In the genomic region with DNA sequence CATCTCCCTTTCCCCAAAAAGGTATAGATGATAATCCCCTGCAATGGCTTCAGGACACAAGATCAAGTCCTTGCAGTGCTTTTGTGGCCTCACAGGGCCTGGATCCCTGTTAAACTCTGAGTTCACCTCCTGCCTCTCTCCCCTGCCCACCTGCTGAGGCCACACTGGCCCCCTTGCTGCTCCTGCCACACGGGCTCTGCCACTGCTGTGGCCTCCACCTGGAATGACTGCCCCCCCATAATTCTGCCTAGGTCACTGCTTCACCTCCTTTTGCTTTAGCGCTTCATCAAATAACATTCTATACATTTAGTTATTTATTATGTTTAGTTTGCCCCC, we compare ENCODE assay signal across 14 cellular contexts. TPM values are rescaled to one million over a fixed set of nuclear protein-coding genes. Genes with fewer than 3 reads are reported as not detected.
DNase-seq lines count a peak whose midpoint lies in the region; ATAC-seq, FAIRE-seq and TF ChIP-seq lines count a peak whose summit lies in the region.
"Had no signal": no experiment of that assay in that cellular context is flagged by ENCODE, and none has a peak within 500 bp of the region (broad histone marks: within the 10 kb centered on the region; RNA-seq: fewer than 3 reads in every experiment).

No MANE protein-coding gene starts in this region.

- peak overlapping the region; percentile 17; the same call in 1 of the 2 replicates for H3K9ac ChIP-seq in HepG2 (ENCODE audit: insufficient read depth, low read depth, low read length)
- no peak overlapping the region for H3K9ac ChIP-seq in SK-N-SH

- FAIRE-seq in HepG2 (lab: Jason Lieb, UNC), result no peak
- FAIRE-seq: urothelium cell line had no signal

- H3K4me1 ChIP-seq in HepG2 (ENCODE audit: insufficient read depth, low read length), result peaks cover 46% of the 10 kb centered on the region
- peaks cover 0 to 2% (median 0%) of the 10 kb centered on the region in 4 donors for H3K4me1 ChIP-seq in right lobe of liver
- H3K4me1 ChIP-seq in right cardiac atrium (ENCODE audit: control insufficient read depth, insufficient read depth, low read length), result peaks cover 12% of the 10 kb centered on the region
- peaks cover 0 to 3% of the 10 kb centered on the region in 2 donors for H3K4me1 ChIP-seq in gastrocnemius medialis
- peaks cover 0 to 25% of the 10 kb centered on the region in 2 experiments; a peak in 1 of 4 replicates for H3K4me1 ChIP-seq in SK-N-SH (ENCODE audit: control insufficient read depth in 1 of 2, insufficient read depth in 2 of 2, low read depth in 1 of 2, low read length in 1 of 2)

- H3K4me3 ChIP-seq in HepG2 (replicated peaks in 1 of 3; ENCODE audit: insufficient read depth in 1 of 3, low read depth in 2 of 3, low read length in 3 of 3) (no peak overlapping the region), right lobe of liver (no peak overlapping the region), right cardiac atrium (ENCODE audit: low read length) (no peak overlapping the region), gastrocnemius medialis (peak overlapping the region in 2 of 4 donors; percentile 43 to 61), SK-N-SH (ENCODE audit: low read depth in 2 of 2, low read length in 1 of 2) (no peak overlapping the region)
- H3K4me3 ChIP-seq: PC-9 had no signal

- TF ChIP-seq RAD21 in HepG2 (CRISPR knock-in tag; IDR thresholded peaks at IDR 0.05), result no peak
- no peak for TF ChIP-seq RAD21 in SK-N-SH (IDR thresholded peaks at IDR 0.05; ENCODE audit: low read length)

- no TSS peak for BruUV-seq in HepG2 (replicated peaks; lab: Mats Ljungman, UMichigan)

- CTCF ChIA-PET in HepG2 (lab: Yijun Ruan, JAX; ENCODE audit: low intra/inter-chr PET ratio, low total read pairs) (no interaction called here), SK-N-SH (lab: Yijun Ruan, JAX) (interaction anchor here (1.0 kb wide), 1 partner anchor 9 kb away, joined by 3 read pairs; no protein-coding TSS in a partner anchor)

- H3K4me2 ChIP-seq in HepG2 (ENCODE audit: low read depth, low read length) (peak overlapping the region; percentile 13), SK-N-SH (no peak overlapping the region)
- H3K4me2 ChIP-seq: PC-9 had no signal

- in situ Hi-C loops in HepG2 (cut with HindIII; ENCODE audit: extremely low pct_ligation_motif_present, low pct_unique_long_range_greater_than_20kb) (no loop called here), gastrocnemius medialis (cut with MboI; ENCODE audit: low sequenced_read_pairs in 4 of 4) (no loop called here)

- no peak; the same call in 2 of the 3 replicates for ATAC-seq in HepG2
- ATAC-seq in right lobe of liver, result no peak
- no peak for ATAC-seq in right cardiac atrium
- no peak for ATAC-seq in gastrocnemius medialis
- ATAC-seq in HG03039 (IDR thresholded peaks at IDR 0.05; ENCODE audit: unreplicated experiment), result no peak

- no peak overlapping the region for H2AFZ ChIP-seq in HepG2 (ENCODE audit: low read length)
- H2AFZ ChIP-seq in SK-N-SH (ENCODE audit: low read depth), result no peak overlapping the region
- H2AFZ ChIP-seq: PC-9 had no signal

- no peaks in the 10 kb centered on the region for H4K20me1 ChIP-seq in HepG2 (ENCODE audit: insufficient read depth, low read length)
- no peaks in the 10 kb centered on the region for H4K20me1 ChIP-seq in SK-N-SH (ENCODE audit: insufficient read depth)

- intact Hi-C loops in HepG2 (cut with micrococcal nuclease; ENCODE audit: unreplicated experiment), result no loop called here
- intact Hi-C loops in right lobe of liver (cut with DNase I), result no loop called here
- intact Hi-C loops in right cardiac atrium (cut with DNase I), result no loop called here
- intact Hi-C loops in gastrocnemius medialis (cut with DNase I; ENCODE audit: low total_unique reads), result no loop called here

- no peak for DNase-seq in HepG2 (ENCODE audit: low spot score)
- no peak for DNase-seq in right lobe of liver
- DNase-seq in right cardiac atrium, result no peak
- DNase-seq in gastrocnemius medialis, result no peak
- no peak for DNase-seq in SK-N-SH
- no peak for DNase-seq in DMS114 treated with DMSO at 0.1 percent for 48 hours (lab: John Stamatoyannopoulos, UW; ENCODE audit: unreplicated experiment)
- DNase-seq in activated effector memory CD4-positive, alpha-beta T cell treated with anti-CD3 and anti-CD28 coated beads, Interleukin-2, amount 50 U/mL, for 16 hours, result no peak
- DNase-seq: activated naive CD4-positive, alpha-beta T cell treated with Interleukin-2 at 50 U/mL for 16 hours; GF-D8; NCI-H2081 treated with DMSO at 0.1 percent for 48 hours; NCI-H526 treated with DMSO at 0.1 percent for 48 hours had no signal

- no peak overlapping the region for H3K27ac ChIP-seq in HepG2 (ENCODE audit: extremely low read length, insufficient read depth, low read length)
- no peak overlapping the region for H3K27ac ChIP-seq in right lobe of liver
- peak overlapping the region; percentile 84 for H3K27ac ChIP-seq in right cardiac atrium (ENCODE audit: low read length)
- H3K27ac ChIP-seq in gastrocnemius medialis, result peak overlapping the region; percentile 68 to 85 (median 80)
- H3K27ac ChIP-seq in SK-N-SH (ENCODE audit: low read depth in 2 of 2, low read length in 1 of 2), result no peak overlapping the region
- H3K27ac ChIP-seq: PC-9 had no signal

- no peaks in the 10 kb centered on the region for H3K9me2 ChIP-seq in SK-N-SH

- H3K36me3 ChIP-seq in HepG2 (replicated peaks in 1 of 2; ENCODE audit: control insufficient read depth in 1 of 2, insufficient read depth in 2 of 2, low read length in 2 of 2) (no peaks in the 10 kb centered on the region), right lobe of liver (no peaks in the 10 kb centered on the region), gastrocnemius medialis (no peaks in the 10 kb centered on the region), SK-N-SH (replicated peaks in 1 of 2; ENCODE audit: control insufficient read depth in 1 of 2, insufficient read depth in 2 of 2, low read length in 1 of 2) (peaks cover 0 to 3% of the 10 kb centered on the region in 2 experiments)

- TF ChIP-seq EP300 in HepG2 (IDR thresholded peaks at IDR 0.05; ENCODE audit: low read depth in 2 of 2, low read length in 2 of 2), result no peak
- TF ChIP-seq EP300 in HepG2 (CRISPR knock-in tag; IDR thresholded peaks at IDR 0.05; ENCODE audit: borderline replicate concordance), result no peak
- TF ChIP-seq EP300 in SK-N-SH (IDR thresholded peaks at IDR 0.05; ENCODE audit: borderline replicate concordance in 1 of 2, low read depth in 1 of 2, low read length in 1 of 2), result no peak

- H3K79me2 ChIP-seq in HepG2 (ENCODE audit: insufficient read depth, low read length) (no peaks in the 10 kb centered on the region), SK-N-SH (ENCODE audit: insufficient read depth) (no peaks in the 10 kb centered on the region)

- TF ChIP-seq POLR2A in HepG2 (IDR thresholded peaks at IDR 0.05; ENCODE audit: insufficient read depth in 1 of 2, low read depth in 2 of 2, low read length in 2 of 2) (no peak), right lobe of liver (IDR thresholded peaks at IDR 0.05) (no peak), gastrocnemius medialis (IDR thresholded peaks at IDR 0.05) (no peak)

- POLR2A ChIA-PET in HepG2 (lab: Yijun Ruan, JAX) (no interaction called here), SK-N-SH (lab: Yijun Ruan, JAX) (no interaction called here)

- no peaks in the 10 kb centered on the region for H3K9me3 ChIP-seq in HepG2 (ENCODE audit: low read length)
- H3K9me3 ChIP-seq in right lobe of liver, result no peaks in the 10 kb centered on the region
- H3K9me3 ChIP-seq in right cardiac atrium (ENCODE audit: control insufficient read depth, low read length), result no peaks in the 10 kb centered on the region
- H3K9me3 ChIP-seq in gastrocnemius medialis, result no peaks in the 10 kb centered on the region
- no peaks in the 10 kb centered on the region for H3K9me3 ChIP-seq in SK-N-SH

- WGBS in HepG2 (ENCODE audit: low lambda C conversion rate), result 54% methylated on average over 2 of the region's 2 CpGs
- 91% methylated on average over 1 of the region's 2 CpGs for WGBS in right lobe of liver (ENCODE audit: insufficient coverage, low coverage, low lambda C conversion rate, missing lambda C conversion rate)
- WGBS in right cardiac atrium, result 87% methylated on average over 2 of the region's 2 CpGs
- 82% methylated on average over 2 of the region's 2 CpGs for WGBS in SK-N-SH (ENCODE audit: low lambda C conversion rate)

- H3K27me3 ChIP-seq in HepG2 (ENCODE audit: control insufficient read depth in 1 of 2, insufficient read depth in 2 of 2, low read length in 2 of 2), result peaks cover 1 to 8% of the 10 kb centered on the region in 2 experiments; a peak in 2 of 5 replicates
- H3K27me3 ChIP-seq in right lobe of liver, result no peaks in the 10 kb centered on the region
- no peaks in the 10 kb centered on the region for H3K27me3 ChIP-seq in right cardiac atrium (ENCODE audit: control insufficient read depth, insufficient read depth)
- H3K27me3 ChIP-seq in gastrocnemius medialis, result no peaks in the 10 kb centered on the region
- H3K27me3 ChIP-seq in SK-N-SH (ENCODE audit: insufficient read depth), result no peaks in the 10 kb centered on the region

- H3F3A ChIP-seq in SK-N-SH (replicated peaks; ENCODE audit: insufficient read depth), result no peaks in the 10 kb centered on the region

- TF ChIP-seq CTCF in HepG2 (CRISPR knock-in tag; IDR thresholded peaks at IDR 0.05), result no peak
- TF ChIP-seq CTCF in right lobe of liver (IDR thresholded peaks at IDR 0.05), result no peak
- no peak for TF ChIP-seq CTCF in gastrocnemius medialis (IDR thresholded peaks at IDR 0.05 in 4 of 5, conservative IDR thresholded peaks at IDR 0.05 in 1 of 5)
- TF ChIP-seq CTCF in SK-N-SH (IDR thresholded peaks at IDR 0.05), result no peak

RNA-seq across cellular contexts. Expression of gene IFI27, which starts 0.7 kb away (rescaled TPM):
- total RNA-seq in HepG2 (2016; rRNA removed; fragmentation: Illumina TruSeq; extraction: Trizol), result 1.2 and 2.0 TPM in 2 replicates
- total RNA-seq in HepG2 (2016; cell fraction: cytosol; rRNA removed; fragmentation: Illumina TruSeq; extraction: Trizol; ENCODE audit: low read depth), result 1.2 TPM in 1 of 2 replicates, not detected in the other
- 1.4 and 1.6 TPM in 2 replicates for total RNA-seq in HepG2 (2016; cell fraction: insoluble cytoplasmic fraction; rRNA removed; fragmentation: Illumina TruSeq; extraction: Trizol)
- total RNA-seq in HepG2 (2016; cell fraction: membrane; rRNA removed; fragmentation: Illumina TruSeq; extraction: Trizol), result 0.80 and 1.1 TPM in 2 replicates
- total RNA-seq in HepG2 (2016; cell fraction: nucleus; rRNA removed; fragmentation: Illumina TruSeq; extraction: Trizol), result 1.3 and 2.1 TPM in 2 replicates
- polyA plus RNA-seq in HepG2 (2011; rRNA removed), result 1.7 and 2.3 TPM in 2 replicates
- 2.5 and 3.5 TPM in 2 replicates for polyA plus RNA-seq in HepG2 (2011; cell fraction: cytosol; rRNA removed)
- 2.2 and 2.7 TPM in 2 replicates for polyA plus RNA-seq in HepG2 (2011; cell fraction: nucleus; rRNA removed)
- polyA plus RNA-seq in HepG2 (2012), result 1.0 and 1.3 TPM in 2 replicates
- 0.75 and 0.84 TPM in 2 replicates for polyA plus RNA-seq in HepG2 (2016; cell fraction: cytosol; fragmentation: Illumina TruSeq; extraction: Trizol; ENCODE audit: low read depth)
- 0.77 and 0.79 TPM in 2 replicates for polyA plus RNA-seq in HepG2 (2016; cell fraction: insoluble cytoplasmic fraction; fragmentation: Illumina TruSeq; extraction: Trizol; ENCODE audit: low read depth)
- polyA plus RNA-seq in HepG2 (2016; cell fraction: membrane; fragmentation: Illumina TruSeq; extraction: Trizol; ENCODE audit: low read depth), result 0.64 and 1.1 TPM in 2 replicates
- polyA plus RNA-seq in HepG2 (2016; cell fraction: nucleus; fragmentation: Illumina TruSeq; extraction: Trizol; ENCODE audit: insufficient read depth, low read depth), result 2.4 and 2.5 TPM in 2 replicates
- polyA minus RNA-seq in HepG2 (2011; rRNA and poly(A)+ RNA removed; ENCODE audit: low replicate concordance), result 2.4 and 59.0 TPM in 2 replicates
- not detected in 2 replicates for polyA minus RNA-seq in HepG2 (2011; cell fraction: cytosol; rRNA and poly(A)+ RNA removed)
- 0.39 and 1.1 TPM in 2 replicates for polyA minus RNA-seq in HepG2 (2011; cell fraction: nucleus; rRNA and poly(A)+ RNA removed)
- total RNA-seq in right lobe of liver, result 10 to 100 TPM; 10.0 to 32.5 (median 16.9) TPM
- total RNA-seq in right cardiac atrium, result 100 to 1,000 TPM in 2 of 4 donors, 10 to 100 TPM in 2; 70.0 to 289 (median 127) TPM
- polyA plus RNA-seq in right cardiac atrium, result 298 TPM
- 100 to 1,000 TPM in 3 of 4 donors, 10 to 100 TPM in 1; 65.6 to 179 (median 123) TPM for total RNA-seq in gastrocnemius medialis
- 1.2 and 2.4 TPM in 2 replicates for polyA plus RNA-seq in SK-N-SH (2012; rRNA removed)
- polyA plus RNA-seq in SK-N-SH (2012; cell fraction: cytosol; rRNA removed), result 0.19 and 1.6 TPM in 2 replicates
- 5.0 and 6.8 TPM in 2 replicates for polyA plus RNA-seq in SK-N-SH (2012; cell fraction: nucleus; rRNA removed)

RNA-seq across cellular contexts. Expression of gene IFI27L2, which starts 19.5 kb away (rescaled TPM):
- total RNA-seq in HepG2 (2016; rRNA removed; fragmentation: Illumina TruSeq; extraction: Trizol) (4.3 and 6.0 TPM in 2 replicates), right lobe of liver (1 to 10 TPM in 5 of 6 experiments, not detected in 1; 1.8 to 7.9 (median 4.1) TPM), right cardiac atrium (10 to 100 TPM; 63.3 to 88.4 (median 65.5) TPM), gastrocnemius medialis (1 to 10 TPM; 1.1 to 9.1 (median 3.3) TPM)
- total RNA-seq in HepG2 (2016; cell fraction: cytosol; rRNA removed; fragmentation: Illumina TruSeq; extraction: Trizol; ENCODE audit: low read depth), result 2.5 and 3.2 TPM in 2 replicates
- 5.0 and 5.5 TPM in 2 replicates for total RNA-seq in HepG2 (2016; cell fraction: insoluble cytoplasmic fraction; rRNA removed; fragmentation: Illumina TruSeq; extraction: Trizol)
- total RNA-seq in HepG2 (2016; cell fraction: membrane; rRNA removed; fragmentation: Illumina TruSeq; extraction: Trizol), result 3.6 and 3.7 TPM in 2 replicates
- total RNA-seq in HepG2 (2016; cell fraction: nucleus; rRNA removed; fragmentation: Illumina TruSeq; extraction: Trizol), result 1.6 and 1.9 TPM in 2 replicates
- polyA plus RNA-seq in HepG2 (2011; rRNA removed) (4.8 and 6.9 TPM in 2 replicates), right cardiac atrium (104 TPM), SK-N-SH (2012; rRNA removed) (200 and 208 TPM in 2 replicates)
- polyA plus RNA-seq in HepG2 (2011; cell fraction: cytosol; rRNA removed), result 9.7 and 10.5 TPM in 2 replicates
- 3.1 and 4.9 TPM in 2 replicates for polyA plus RNA-seq in HepG2 (2011; cell fraction: nucleus; rRNA removed)
- polyA plus RNA-seq in HepG2 (2012), result 2.3 and 4.8 TPM in 2 replicates
- 3.7 and 4.6 TPM in 2 replicates for polyA plus RNA-seq in HepG2 (2016; cell fraction: cytosol; fragmentation: Illumina TruSeq; extraction: Trizol; ENCODE audit: low read depth)
- 6.3 and 6.5 TPM in 2 replicates for polyA plus RNA-seq in HepG2 (2016; cell fraction: insoluble cytoplasmic fraction; fragmentation: Illumina TruSeq; extraction: Trizol; ENCODE audit: low read depth)
- 2.3 and 3.4 TPM in 2 replicates for polyA plus RNA-seq in HepG2 (2016; cell fraction: membrane; fragmentation: Illumina TruSeq; extraction: Trizol; ENCODE audit: low read depth)
- polyA plus RNA-seq in HepG2 (2016; cell fraction: nucleus; fragmentation: Illumina TruSeq; extraction: Trizol; ENCODE audit: insufficient read depth, low read depth), result 2.8 and 4.6 TPM in 2 replicates
- polyA minus RNA-seq in HepG2 (2011; rRNA and poly(A)+ RNA removed; ENCODE audit: low replicate concordance), result 1.5 and 6.0 TPM in 2 replicates
- polyA minus RNA-seq in HepG2 (2011; cell fraction: cytosol; rRNA and poly(A)+ RNA removed), result not detected in 2 replicates
- 1.1 TPM in 1 of 2 replicates, not detected in the other for polyA minus RNA-seq in HepG2 (2011; cell fraction: nucleus; rRNA and poly(A)+ RNA removed)
- 96.4 and 123 TPM in 2 replicates for polyA plus RNA-seq in SK-N-SH (2012; cell fraction: cytosol; rRNA removed)
- polyA plus RNA-seq in SK-N-SH (2012; cell fraction: nucleus; rRNA removed), result 63.8 and 108 TPM in 2 replicates

RNA-seq across cellular contexts. Expression of gene IFI27L1, which starts 28.8 kb away (rescaled TPM):
- total RNA-seq in HepG2 (2016; rRNA removed; fragmentation: Illumina TruSeq; extraction: Trizol) (19.0 and 19.3 TPM in 2 replicates), right lobe of liver (1 to 10 TPM; 2.6 to 8.2 (median 5.3) TPM), right cardiac atrium (10 to 100 TPM; 12.7 to 23.1 (median 15.1) TPM), gastrocnemius medialis (10 to 100 TPM in 1 of 4 donors, 1 to 10 TPM in 3; 7.1 to 10.3 (median 8.3) TPM)
- 6.4 and 9.9 TPM in 2 replicates for total RNA-seq in HepG2 (2016; cell fraction: cytosol; rRNA removed; fragmentation: Illumina TruSeq; extraction: Trizol; ENCODE audit: low read depth)
- 18.3 and 20.8 TPM in 2 replicates for total RNA-seq in HepG2 (2016; cell fraction: insoluble cytoplasmic fraction; rRNA removed; fragmentation: Illumina TruSeq; extraction: Trizol)
- 10.0 and 10.1 TPM in 2 replicates for total RNA-seq in HepG2 (2016; cell fraction: membrane; rRNA removed; fragmentation: Illumina TruSeq; extraction: Trizol)
- 14.3 and 16.2 TPM in 2 replicates for total RNA-seq in HepG2 (2016; cell fraction: nucleus; rRNA removed; fragmentation: Illumina TruSeq; extraction: Trizol)
- polyA plus RNA-seq in HepG2 (2011; rRNA removed) (9.6 and 11.9 TPM in 2 replicates), right cardiac atrium (37.9 TPM), SK-N-SH (2012; rRNA removed) (35.3 and 41.1 TPM in 2 replicates)
- polyA plus RNA-seq in HepG2 (2011; cell fraction: cytosol; rRNA removed), result 14.3 and 18.1 TPM in 2 replicates
- polyA plus RNA-seq in HepG2 (2011; cell fraction: nucleus; rRNA removed), result 13.5 TPM in 2 replicates
- polyA plus RNA-seq in HepG2 (2012), result 8.0 and 11.2 TPM in 2 replicates
- 5.6 and 7.8 TPM in 2 replicates for polyA plus RNA-seq in HepG2 (2016; cell fraction: cytosol; fragmentation: Illumina TruSeq; extraction: Trizol; ENCODE audit: low read depth)
- polyA plus RNA-seq in HepG2 (2016; cell fraction: insoluble cytoplasmic fraction; fragmentation: Illumina TruSeq; extraction: Trizol; ENCODE audit: low read depth), result 12.7 and 14.3 TPM in 2 replicates
- polyA plus RNA-seq in HepG2 (2016; cell fraction: membrane; fragmentation: Illumina TruSeq; extraction: Trizol; ENCODE audit: low read depth), result 5.7 and 8.7 TPM in 2 replicates
- polyA plus RNA-seq in HepG2 (2016; cell fraction: nucleus; fragmentation: Illumina TruSeq; extraction: Trizol; ENCODE audit: insufficient read depth, low read depth), result 26.6 and 29.4 TPM in 2 replicates
- polyA minus RNA-seq in HepG2 (2011; rRNA and poly(A)+ RNA removed; ENCODE audit: low replicate concordance), result 5.1 and 14.3 TPM in 2 replicates
- polyA minus RNA-seq in HepG2 (2011; cell fraction: cytosol; rRNA and poly(A)+ RNA removed), result 2.7 and 3.1 TPM in 2 replicates
- polyA minus RNA-seq in HepG2 (2011; cell fraction: nucleus; rRNA and poly(A)+ RNA removed), result 5.5 and 8.3 TPM in 2 replicates
- polyA plus RNA-seq in SK-N-SH (2012; cell fraction: cytosol; rRNA removed), result 31.2 and 32.9 TPM in 2 replicates
- polyA plus RNA-seq in SK-N-SH (2012; cell fraction: nucleus; rRNA removed), result 31.6 and 36.7 TPM in 2 replicates

RNA-seq across cellular contexts. Expression of gene DDX24, which starts 28.9 kb away (rescaled TPM):
- total RNA-seq in HepG2 (2016; rRNA removed; fragmentation: Illumina TruSeq; extraction: Trizol), result 149 and 215 TPM in 2 replicates
- total RNA-seq in HepG2 (2016; cell fraction: cytosol; rRNA removed; fragmentation: Illumina TruSeq; extraction: Trizol; ENCODE audit: low read depth), result 8.8 and 12.3 TPM in 2 replicates
- 152 and 207 TPM in 2 replicates for total RNA-seq in HepG2 (2016; cell fraction: insoluble cytoplasmic fraction; rRNA removed; fragmentation: Illumina TruSeq; extraction: Trizol)
- 25.6 and 27.8 TPM in 2 replicates for total RNA-seq in HepG2 (2016; cell fraction: membrane; rRNA removed; fragmentation: Illumina TruSeq; extraction: Trizol)
- 84.5 and 106 TPM in 2 replicates for total RNA-seq in HepG2 (2016; cell fraction: nucleus; rRNA removed; fragmentation: Illumina TruSeq; extraction: Trizol)
- polyA plus RNA-seq in HepG2 (2011; rRNA removed), result 62.3 and 67.3 TPM in 2 replicates
- 38.2 and 50.1 TPM in 2 replicates for polyA plus RNA-seq in HepG2 (2011; cell fraction: cytosol; rRNA removed)
- polyA plus RNA-seq in HepG2 (2011; cell fraction: nucleus; rRNA removed), result 56.2 and 66.5 TPM in 2 replicates
- polyA plus RNA-seq in HepG2 (2012), result 86.8 and 88.0 TPM in 2 replicates
- polyA plus RNA-seq in HepG2 (2016; cell fraction: cytosol; fragmentation: Illumina TruSeq; extraction: Trizol; ENCODE audit: low read depth), result 5.2 and 6.0 TPM in 2 replicates
- polyA plus RNA-seq in HepG2 (2016; cell fraction: insoluble cytoplasmic fraction; fragmentation: Illumina TruSeq; extraction: Trizol; ENCODE audit: low read depth), result 160 and 163 TPM in 2 replicates
- polyA plus RNA-seq in HepG2 (2016; cell fraction: membrane; fragmentation: Illumina TruSeq; extraction: Trizol; ENCODE audit: low read depth), result 12.6 and 13.0 TPM in 2 replicates
- 104 and 108 TPM in 2 replicates for polyA plus RNA-seq in HepG2 (2016; cell fraction: nucleus; fragmentation: Illumina TruSeq; extraction: Trizol; ENCODE audit: insufficient read depth, low read depth)
- 50.1 and 167 TPM in 2 replicates for polyA minus RNA-seq in HepG2 (2011; rRNA and poly(A)+ RNA removed; ENCODE audit: low replicate concordance)
- polyA minus RNA-seq in HepG2 (2011; cell fraction: cytosol; rRNA and poly(A)+ RNA removed), result 37.3 and 43.9 TPM in 2 replicates
- polyA minus RNA-seq in HepG2 (2011; cell fraction: nucleus; rRNA and poly(A)+ RNA removed), result 50.2 and 79.2 TPM in 2 replicates
- 10 to 100 TPM; 47.8 to 74.0 (median 63.6) TPM for total RNA-seq in right lobe of liver
- 100 to 1,000 TPM; 227 to 268 (median 261) TPM for total RNA-seq in right cardiac atrium
- polyA plus RNA-seq in right cardiac atrium, result 138 TPM
- 100 to 1,000 TPM; 106 to 200 (median 128) TPM for total RNA-seq in gastrocnemius medialis
- 108 and 148 TPM in 2 replicates for polyA plus RNA-seq in SK-N-SH (2012; rRNA removed)
- polyA plus RNA-seq in SK-N-SH (2012; cell fraction: cytosol; rRNA removed), result 109 and 110 TPM in 2 replicates
- polyA plus RNA-seq in SK-N-SH (2012; cell fraction: nucleus; rRNA removed), result 208 and 215 TPM in 2 replicates

Comparison
In these comparisons a context has a peak if more than half of its experiments do, and no peak if none do; other contexts are left out.
1. H3K27ac ChIP-seq: peak in right cardiac atrium (single experiment) and gastrocnemius medialis (4 of 4); none in HepG2 (single experiment), right lobe of liver (0 of 3) and SK-N-SH (0 of 2).
2. RNA of gene IFI27L2, which starts 19.5 kb away (total RNA-seq): 63.3 to 88.4 TPM in right cardiac atrium; 1.1 to 9.1 TPM in gastrocnemius medialis, 1.6 to 6.0 TPM in HepG2 and 1.8 to 7.9 TPM in right lobe of liver; every median in the first group is over 4 times any median in the second.